Comparison of ENCODE assay signal across 1 cellular context in the genomic region with DNA sequence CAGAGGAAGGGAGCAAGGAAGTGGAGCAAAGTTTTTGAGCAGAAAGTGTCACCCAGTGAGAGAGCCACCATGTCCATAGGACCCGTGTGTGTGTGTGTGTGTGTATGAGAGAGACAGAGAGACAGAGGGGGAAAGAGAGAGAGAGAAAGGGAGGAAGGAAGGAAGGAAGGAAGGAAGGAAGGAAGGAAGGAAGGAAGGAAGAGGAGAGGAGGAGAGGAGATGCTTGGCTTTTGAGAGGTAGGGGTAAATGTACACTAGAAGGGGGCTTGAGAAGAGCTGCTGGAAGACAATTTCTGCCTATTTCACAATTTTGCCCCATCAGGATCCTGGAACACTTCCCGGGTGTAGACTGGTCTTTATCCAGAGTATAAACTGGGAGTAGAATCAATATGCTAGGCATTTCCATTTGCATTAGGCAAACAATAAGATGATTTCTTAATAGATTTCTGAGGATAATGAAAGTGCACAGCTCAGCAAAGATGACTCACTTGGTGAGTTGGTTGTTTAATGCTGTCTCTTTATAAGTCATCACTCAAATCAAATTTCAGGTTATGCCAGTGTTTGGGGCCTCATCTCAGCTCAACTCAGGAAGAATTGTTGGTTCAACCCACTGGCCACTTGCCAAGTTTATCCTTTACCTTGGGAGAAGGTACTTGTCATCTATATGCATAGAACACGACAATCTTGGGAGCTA.
TF ChIP-seq lines count a peak whose summit lies in the region.

No MANE protein-coding gene starts in this region.

TF ChIP-seq in K562, 482 proteins besides CTCF, POLR2A, EP300 and RAD21 (continued from another document):
- TF ChIP-seq, protein P1, sequence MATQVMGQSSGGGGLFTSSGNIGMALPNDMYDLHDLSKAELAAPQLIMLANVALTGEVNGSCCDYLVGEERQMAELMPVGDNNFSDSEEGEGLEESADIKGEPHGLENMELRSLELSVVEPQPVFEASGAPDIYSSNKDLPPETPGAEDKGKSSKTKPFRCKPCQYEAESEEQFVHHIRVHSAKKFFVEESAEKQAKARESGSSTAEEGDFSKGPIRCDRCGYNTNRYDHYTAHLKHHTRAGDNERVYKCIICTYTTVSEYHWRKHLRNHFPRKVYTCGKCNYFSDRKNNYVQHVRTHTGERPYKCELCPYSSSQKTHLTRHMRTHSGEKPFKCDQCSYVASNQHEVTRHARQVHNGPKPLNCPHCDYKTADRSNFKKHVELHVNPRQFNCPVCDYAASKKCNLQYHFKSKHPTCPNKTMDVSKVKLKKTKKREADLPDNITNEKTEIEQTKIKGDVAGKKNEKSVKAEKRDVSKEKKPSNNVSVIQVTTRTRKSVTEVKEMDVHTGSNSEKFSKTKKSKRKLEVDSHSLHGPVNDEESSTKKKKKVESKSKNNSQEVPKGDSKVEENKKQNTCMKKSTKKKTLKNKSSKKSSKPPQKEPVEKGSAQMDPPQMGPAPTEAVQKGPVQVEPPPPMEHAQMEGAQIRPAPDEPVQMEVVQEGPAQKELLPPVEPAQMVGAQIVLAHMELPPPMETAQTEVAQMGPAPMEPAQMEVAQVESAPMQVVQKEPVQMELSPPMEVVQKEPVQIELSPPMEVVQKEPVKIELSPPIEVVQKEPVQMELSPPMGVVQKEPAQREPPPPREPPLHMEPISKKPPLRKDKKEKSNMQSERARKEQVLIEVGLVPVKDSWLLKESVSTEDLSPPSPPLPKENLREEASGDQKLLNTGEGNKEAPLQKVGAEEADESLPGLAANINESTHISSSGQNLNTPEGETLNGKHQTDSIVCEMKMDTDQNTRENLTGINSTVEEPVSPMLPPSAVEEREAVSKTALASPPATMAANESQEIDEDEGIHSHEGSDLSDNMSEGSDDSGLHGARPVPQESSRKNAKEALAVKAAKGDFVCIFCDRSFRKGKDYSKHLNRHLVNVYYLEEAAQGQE (CRISPR knock-in tag; IDR thresholded peaks at IDR 0.05; ENCODE audit: low read depth), result no peak
- TF ChIP-seq HNRNPLL (IDR thresholded peaks at IDR 0.05; ENCODE audit: low read depth, low read length, poor library complexity, severe bottlenecking) (no peak), CCNT2 (IDR thresholded peaks at IDR 0.05; ENCODE audit: borderline replicate concordance, extremely low read depth, insufficient read length, low read depth, low read length) (no peak), PYGO2 (tag; IDR thresholded peaks at IDR 0.05) (no peak), CSDE1 (IDR thresholded peaks at IDR 0.05) (no peak), NFIX (CRISPR knock-in tag; IDR thresholded peaks at IDR 0.05; ENCODE audit: low read depth) (0 out of 2 replicates have a peak, but pooled peaks have one; percentile 4), ZSCAN32 (CRISPR knock-in tag; IDR thresholded peaks at IDR 0.05) (no peak), NR2F6 (CRISPR knock-in tag; IDR thresholded peaks at IDR 0.05) (no peak), ZNF12 (CRISPR knock-in tag; IDR thresholded peaks at IDR 0.05) (no peak), HMGN3 (IDR thresholded peaks at IDR 0.05; ENCODE audit: borderline replicate concordance, extremely low read depth, insufficient read length, low read depth, low read length) (no peak), NFE2L1 (tag; IDR thresholded peaks at IDR 0.05; ENCODE audit: borderline replicate concordance, low read depth) (no peak), NFIC (IDR thresholded peaks at IDR 0.05) (peak; percentile 21; the same call in 1 of the 2 replicates), RBBP5 (IDR thresholded peaks at IDR 0.05; ENCODE audit: borderline replicate concordance, insufficient read depth, low read length, poor library complexity, severe bottlenecking) (no peak), HCFC1 (IDR thresholded peaks at IDR 0.05; ENCODE audit: low read depth, low read length) (no peak)
- TF ChIP-seq, protein P2, sequence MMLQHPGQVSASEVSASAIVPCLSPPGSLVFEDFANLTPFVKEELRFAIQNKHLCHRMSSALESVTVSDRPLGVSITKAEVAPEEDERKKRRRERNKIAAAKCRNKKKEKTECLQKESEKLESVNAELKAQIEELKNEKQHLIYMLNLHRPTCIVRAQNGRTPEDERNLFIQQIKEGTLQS (IDR thresholded peaks at IDR 0.05), result no peak
- TF ChIP-seq, protein P2 (CRISPR knock-in tag; conservative IDR thresholded peaks at IDR 0.05), result no peak
- TF ChIP-seq, protein P3, sequence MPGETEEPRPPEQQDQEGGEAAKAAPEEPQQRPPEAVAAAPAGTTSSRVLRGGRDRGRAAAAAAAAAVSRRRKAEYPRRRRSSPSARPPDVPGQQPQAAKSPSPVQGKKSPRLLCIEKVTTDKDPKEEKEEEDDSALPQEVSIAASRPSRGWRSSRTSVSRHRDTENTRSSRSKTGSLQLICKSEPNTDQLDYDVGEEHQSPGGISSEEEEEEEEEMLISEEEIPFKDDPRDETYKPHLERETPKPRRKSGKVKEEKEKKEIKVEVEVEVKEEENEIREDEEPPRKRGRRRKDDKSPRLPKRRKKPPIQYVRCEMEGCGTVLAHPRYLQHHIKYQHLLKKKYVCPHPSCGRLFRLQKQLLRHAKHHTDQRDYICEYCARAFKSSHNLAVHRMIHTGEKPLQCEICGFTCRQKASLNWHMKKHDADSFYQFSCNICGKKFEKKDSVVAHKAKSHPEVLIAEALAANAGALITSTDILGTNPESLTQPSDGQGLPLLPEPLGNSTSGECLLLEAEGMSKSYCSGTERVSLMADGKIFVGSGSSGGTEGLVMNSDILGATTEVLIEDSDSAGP (CRISPR knock-in tag; IDR thresholded peaks at IDR 0.05), result no peak
